ENCODE assay signal across 17 cellular contexts in genomic region chr12:40175489-40175888, GRCh38. TPM values are rescaled to one million over a fixed set of nuclear protein-coding genes. Genes with fewer than 3 reads are reported as not detected.
DNase-seq lines count a peak whose midpoint lies in the region; ATAC-seq and TF ChIP-seq lines count a peak whose summit lies in the region.
"Had no signal": no experiment of that assay in that cellular context is flagged by ENCODE, and none has a peak within 500 bp of the region (broad histone marks: within the 10 kb centered on the region; RNA-seq: fewer than 3 reads in every experiment).

No MANE protein-coding gene starts in this region.

- no peak for TF ChIP-seq POLR2A in breast epithelium (IDR thresholded peaks at IDR 0.05)

- H3K4me3 ChIP-seq in mammary epithelial cell (replicated peaks in 1 of 3; ENCODE audit: insufficient read depth in 1 of 3, low read depth in 2 of 3, low read length in 3 of 3) (no peak overlapping the region), breast epithelium (no peak overlapping the region)
- H3K4me3 ChIP-seq: A549; BLaER1 treated with 17β-estradiol and CSF1 and Interleukin-3, amounts not matched to agents 10 nM and 100 nM had no signal

- no peak overlapping the region for H3K4me2 ChIP-seq in mammary epithelial cell (ENCODE audit: insufficient read depth, low read depth, low read length)
- H3K4me2 ChIP-seq: A549; BLaER1 treated with 17β-estradiol and CSF1 and Interleukin-3, amounts not matched to agents 10 nM and 100 nM had no signal

- no peaks in the 10 kb centered on the region for H3K4me1 ChIP-seq in mammary epithelial cell (ENCODE audit: insufficient read depth, low read length)
- H3K4me1 ChIP-seq in breast epithelium, result no peaks in the 10 kb centered on the region
- H3K4me1 ChIP-seq: A549, Caco-2 had no signal

- no peaks in the 10 kb centered on the region for H3K27me3 Mint-ChIP-seq in stimulated activated memory B cell treated with anti-CD40 and anti-IgM and Interleukin-4, amounts not matched to agents 10 μg/mL and 1 μg/mL and 100 μg/mL, for 72 hours
- H3K27me3 Mint-ChIP-seq in osteocyte (ENCODE audit: unreplicated experiment), result no peaks in the 10 kb centered on the region
- H3K27me3 Mint-ChIP-seq: B cell had no signal

- peaks cover 25% of the 10 kb centered on the region for H3K4me1 Mint-ChIP-seq in stimulated activated memory B cell treated with anti-CD40 and anti-IgM and Interleukin-4, amounts not matched to agents 10 μg/mL and 1 μg/mL and 100 μg/mL, for 72 hours
- no peaks in the 10 kb centered on the region for H3K4me1 Mint-ChIP-seq in osteocyte (ENCODE audit: unreplicated experiment)

- no peaks in the 10 kb centered on the region for H3K36me3 Mint-ChIP-seq in stimulated activated memory B cell treated with anti-CD40 and anti-IgM and Interleukin-4, amounts not matched to agents 10 μg/mL and 1 μg/mL and 100 μg/mL, for 72 hours
- H3K36me3 Mint-ChIP-seq in osteocyte (ENCODE audit: unreplicated experiment), result no peaks in the 10 kb centered on the region
- H3K36me3 Mint-ChIP-seq: CD8-positive, alpha-beta T cell had no signal

- ATAC-seq in stimulated activated memory B cell treated with anti-CD40 and anti-IgM and Interleukin-4, amounts not matched to agents 10 μg/mL and 1 μg/mL and 100 μg/mL, for 72 hours, result peak; percentile 70
- ATAC-seq: A549; CD8-positive, alpha-beta T cell had no signal

- WGBS in mammary epithelial cell (ENCODE audit: low coverage, missing lambda C conversion rate), result 84% methylated on average over 3 of the region's 3 CpGs

- H3K27me3 ChIP-seq in mammary epithelial cell (ENCODE audit: insufficient read depth, low read length) (no peaks in the 10 kb centered on the region), breast epithelium (no peaks in the 10 kb centered on the region)

- H4K20me1 ChIP-seq in mammary epithelial cell (ENCODE audit: insufficient read depth, low read length), result no peaks in the 10 kb centered on the region
- H4K20me1 ChIP-seq: BLaER1 treated with 17β-estradiol and CSF1 and Interleukin-3, amounts not matched to agents 10 nM and 100 nM had no signal

- CTCF ChIA-PET in mammary epithelial cell (lab: Charles Lee; ENCODE audit: low non-redundant PET), result no interaction called here

- no TSS peak for BruUV-seq in mammary epithelial cell (replicated peaks; lab: Mats Ljungman, UMichigan)

- DNase-seq in mammary epithelial cell, result no peak
- DNase-seq in breast epithelium (ENCODE audit: low spot score in 2 of 2), result no peak
- no peak for DNase-seq in osteocyte (ENCODE audit: extremely low spot score, unreplicated experiment)
- no peak for DNase-seq in stimulated activated CD4-positive, alpha-beta T cell treated with anti-CD3 and anti-CD28 coated beads, Interleukin-2, amount 100 ng/mL, for 48 hours
- DNase-seq: AML-193; Caco-2; Calu3; CD4-positive, alpha-beta T cell; CD8-positive, alpha-beta T cell; DMS79 treated with DMSO at 0.1 percent for 48 hours; GF-D8 had no signal

- no peak overlapping the region for H3K4me3 Mint-ChIP-seq in stimulated activated memory B cell treated with anti-CD40 and anti-IgM and Interleukin-4, amounts not matched to agents 10 μg/mL and 1 μg/mL and 100 μg/mL, for 72 hours
- no peak overlapping the region for H3K4me3 Mint-ChIP-seq in osteocyte (ENCODE audit: unreplicated experiment)
- H3K4me3 Mint-ChIP-seq: B cell; CD4-positive, alpha-beta T cell; CD8-positive, alpha-beta T cell had no signal

- no peaks in the 10 kb centered on the region for H3K79me2 ChIP-seq in mammary epithelial cell (ENCODE audit: insufficient read depth, low read length)

- TF ChIP-seq CTCF in mammary epithelial cell (conservative IDR thresholded peaks at IDR 0.05 in 1 of 2, IDR thresholded peaks at IDR 0.05 in 1 of 2; ENCODE audit: extremely low read depth in 1 of 2, insufficient read depth in 1 of 2, low read depth in 1 of 2, low read length in 2 of 2) (no peak), breast epithelium (IDR thresholded peaks at IDR 0.05) (no peak), osteocyte (IDR thresholded peaks at IDR 0.05) (no peak)

- intact Hi-C loops in mammary epithelial cell (cut with micrococcal nuclease), result no loop called here
- intact Hi-C loops in breast epithelium (cut with DNase I; ENCODE audit: low total_unique reads), result loop anchor here (2.0 kb wide), 1 partner anchor 67 kb away; no protein-coding TSS in a partner anchor

- peaks cover 7% of the 10 kb centered on the region for H3K9me3 Mint-ChIP-seq in stimulated activated memory B cell treated with anti-CD40 and anti-IgM and Interleukin-4, amounts not matched to agents 10 μg/mL and 1 μg/mL and 100 μg/mL, for 72 hours
- H3K9me3 Mint-ChIP-seq in osteocyte (ENCODE audit: unreplicated experiment), result no peaks in the 10 kb centered on the region
- H3K9me3 Mint-ChIP-seq: CD4-positive, alpha-beta T cell; CD8-positive, alpha-beta T cell had no signal

- no peak overlapping the region for H3K27ac ChIP-seq in mammary epithelial cell (ENCODE audit: insufficient read depth, low read depth, low read length)
- H3K27ac ChIP-seq in breast epithelium, result no peak overlapping the region
- H3K27ac ChIP-seq: 22Rv1; A549; BLaER1 treated with 17β-estradiol and CSF1 and Interleukin-3, amounts not matched to agents 10 nM and 100 nM; C4-2B had no signal

- H3K27ac Mint-ChIP-seq in stimulated activated memory B cell treated with anti-CD40 and anti-IgM and Interleukin-4, amounts not matched to agents 10 μg/mL and 1 μg/mL and 100 μg/mL, for 72 hours, result peak overlapping the region; percentile 31
- no peak overlapping the region for H3K27ac Mint-ChIP-seq in osteocyte (ENCODE audit: unreplicated experiment)
- H3K27ac Mint-ChIP-seq: B cell; CD4-positive, alpha-beta T cell; CD8-positive, alpha-beta T cell had no signal

- peak overlapping the region; percentile 9 for H2AFZ ChIP-seq in mammary epithelial cell (ENCODE audit: low read depth, low read length)

- H3K36me3 ChIP-seq in mammary epithelial cell (ENCODE audit: insufficient read depth, low read length) (no peaks in the 10 kb centered on the region), breast epithelium (no peaks in the 10 kb centered on the region)
- H3K36me3 ChIP-seq: BLaER1 treated with 17β-estradiol and CSF1 and Interleukin-3, amounts not matched to agents 10 nM and 100 nM had no signal

- no peak overlapping the region for H3K9ac ChIP-seq in mammary epithelial cell (ENCODE audit: insufficient read depth, low read length)
- H3K9ac ChIP-seq: BLaER1 treated with 17β-estradiol and CSF1 and Interleukin-3, amounts not matched to agents 10 nM and 100 nM had no signal

- H3K9me3 ChIP-seq in mammary epithelial cell (replicated peaks; ENCODE audit: insufficient read depth, low read length) (no peaks in the 10 kb centered on the region), breast epithelium (no peaks in the 10 kb centered on the region)
- H3K9me3 ChIP-seq: A549, Caco-2 had no signal

- in situ Hi-C loops in mammary epithelial cell (cut with MboI; ENCODE audit: low sequenced_read_pairs in 2 of 2), result no loop called here

- dilution Hi-C loops in mammary epithelial cell (cut with HindIII; ENCODE audit: low sequenced_read_pairs), result no loop called here

RNA-seq across cellular contexts. Expression of gene LRRK2, which starts 49.3 kb away (rescaled TPM):
- 1 to 10 TPM in 1 of 2 donors, under 1 TPM in 1; 0.28 to 2.7 TPM for total RNA-seq in mammary epithelial cell
- polyA plus RNA-seq in mammary epithelial cell, result 0.42 TPM
- polyA minus RNA-seq in mammary epithelial cell, result 2.4 TPM
- total RNA-seq in breast epithelium, result 10 to 100 TPM; 11.1 to 30.9 (median 13.5) TPM
- not detected in 2 replicates for total RNA-seq in osteocyte
